9 cellular contexts compared by ENCODE assay signal in genomic region chr20:37672143-37672542, GRCh38.
"Had no signal": no experiment of that assay in that cellular context is flagged by ENCODE, and none has a peak within 500 bp of the region (broad histone marks: within the 10 kb centered on the region; RNA-seq: fewer than 3 reads in every experiment).

No MANE protein-coding gene starts in this region.

- H3K27ac Mint-ChIP-seq: GM23338, H9, HFFc6 had no signal

- H3K4me3 ChIP-seq: GM23338, K562 had no signal

- H3K9me3 Mint-ChIP-seq: GM23338, H9, HFFc6 had no signal

- H3K4me3 Mint-ChIP-seq: GM23338, H9, HFFc6 had no signal

- DNase-seq: H9, HCEC 1CT, HFFc6, IMR-90, Kasumi-1, KG1 had no signal

- H3K27ac ChIP-seq: HL-60 had no signal

- ATAC-seq: GM23338, K562 had no signal
